ENCODE assay signal across 14 cellular contexts in genomic region chr4:139628184-139629012, GRCh38. TPM values are rescaled to one million over a fixed set of nuclear protein-coding genes. Genes with fewer than 3 reads are reported as not detected.
DNase-seq lines count a peak whose midpoint lies in the region; ATAC-seq, FAIRE-seq and TF ChIP-seq lines count a peak whose summit lies in the region.
"Had no signal": no experiment of that assay in that cellular context is flagged by ENCODE, and none has a peak within 500 bp of the region (broad histone marks: within the 10 kb centered on the region; RNA-seq: fewer than 3 reads in every experiment).

No MANE protein-coding gene starts in this region.

- H3K27ac Mint-ChIP-seq in WTC11, result no peak overlapping the region
- no peak overlapping the region for H3K27ac Mint-ChIP-seq in activated naive CD8-positive, alpha-beta T cell treated with anti-CD3 and anti-CD28 coated beads for 36 hours

- H3K4me1 Mint-ChIP-seq in WTC11, result peaks cover 45% of the 10 kb centered on the region
- H3K4me1 Mint-ChIP-seq in activated naive CD8-positive, alpha-beta T cell treated with anti-CD3 and anti-CD28 coated beads for 36 hours, result no peaks in the 10 kb centered on the region

- H3K36me3 Mint-ChIP-seq in WTC11, result no peaks in the 10 kb centered on the region
- no peaks in the 10 kb centered on the region for H3K36me3 Mint-ChIP-seq in activated naive CD8-positive, alpha-beta T cell treated with anti-CD3 and anti-CD28 coated beads for 36 hours

- POLR2A ChIA-PET in WTC11 (lab: Charles Lee), result no interaction called here

- no peak for FAIRE-seq in RCC 7860 (lab: Jason Lieb, UNC)

- CTCF ChIA-PET in WTC11 (lab: Charles Lee), result interaction anchor here (1.2 to 2.7 kb wide), 3 partner anchors 9 to 29 kb away, joined by 4 to 12 read pairs (median 11); no protein-coding TSS in a partner anchor

- no peak for TF ChIP-seq CTCF in WTC11 (IDR thresholded peaks at IDR 0.05)

- peak overlapping the region; percentile 55 for H3K4me3 Mint-ChIP-seq in WTC11
- no peak overlapping the region for H3K4me3 Mint-ChIP-seq in activated naive CD8-positive, alpha-beta T cell treated with anti-CD3 and anti-CD28 coated beads for 36 hours

- ATAC-seq in WTC11 (peak; percentile 82), GM18907 (IDR thresholded peaks at IDR 0.05; ENCODE audit: unreplicated experiment) (no peak)

- peaks cover 98% of the 10 kb centered on the region for H3K27me3 Mint-ChIP-seq in WTC11 (ENCODE audit: low read depth)
- H3K27me3 Mint-ChIP-seq in activated naive CD8-positive, alpha-beta T cell treated with anti-CD3 and anti-CD28 coated beads for 36 hours, result peaks cover 11% of the 10 kb centered on the region

- DNase-seq in DMS53 treated with DMSO at 0.1 percent for 48 hours (lab: John Stamatoyannopoulos, UW; ENCODE audit: unreplicated experiment) (peak; percentile 14), NCI-H1436 treated with DMSO at 0.1 percent for 48 hours (lab: John Stamatoyannopoulos, UW) (peak; percentile 89), WTC11 (ENCODE audit: low spot score) (no peak), medulla oblongata (ENCODE audit: extremely low spot score) (peak; percentile 31), HuH-7 (ENCODE audit: low spot score) (no peak), RCC 7860 (ENCODE audit: low spot score) (no peak)
- no peak for DNase-seq in activated naive CD8-positive, alpha-beta T cell treated with anti-CD3 and anti-CD28 coated beads for 36 hours
- DNase-seq: activated CD4-positive, alpha-beta T cell treated with anti-CD3 and anti-CD28 coated beads, Interleukin-2, amount 50 U/mL, for 1 hour; MM.1S; PC-9; stimulated activated CD4-positive, alpha-beta T cell treated with anti-CD3 and anti-CD28 coated beads, Interleukin-2, amount 100 ng/mL, for 24 hours; stimulated activated naive CD4-positive, alpha-beta T cell; T-helper 1 cell had no signal

- H3K9me3 Mint-ChIP-seq in WTC11, result no peaks in the 10 kb centered on the region
- no peaks in the 10 kb centered on the region for H3K9me3 Mint-ChIP-seq in activated naive CD8-positive, alpha-beta T cell treated with anti-CD3 and anti-CD28 coated beads for 36 hours

TF ChIP-seq in WTC11, 78 proteins besides CTCF, POLR2A, EP300 and RAD21:
- TF ChIP-seq CDX4 (CRISPR knock-in tag; IDR thresholded peaks at IDR 0.05; ENCODE audit: borderline replicate concordance), result no peak
- TF ChIP-seq, protein P1, sequence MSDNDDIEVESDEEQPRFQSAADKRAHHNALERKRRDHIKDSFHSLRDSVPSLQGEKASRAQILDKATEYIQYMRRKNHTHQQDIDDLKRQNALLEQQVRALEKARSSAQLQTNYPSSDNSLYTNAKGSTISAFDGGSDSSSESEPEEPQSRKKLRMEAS (CRISPR knock-in tag; IDR thresholded peaks at IDR 0.05), result 0 out of 2 replicates have a peak, but pooled peaks have one; percentile 14
- peak; percentile 56; the same call in 1 of the 2 replicates for TF ChIP-seq HMGA2 (CRISPR knock-in tag; IDR thresholded peaks at IDR 0.05)
- TF ChIP-seq ZNF425 (CRISPR knock-in tag; conservative IDR thresholded peaks at IDR 0.05), result no peak
- peak; percentile 43; the same call in 1 of the 2 replicates for TF ChIP-seq USF1 (CRISPR knock-in tag; IDR thresholded peaks at IDR 0.05)
- TF ChIP-seq ZNF232 (CRISPR knock-in tag; IDR thresholded peaks at IDR 0.05), result no peak
- TF ChIP-seq JUN (CRISPR knock-in tag; IDR thresholded peaks at IDR 0.05), result no peak
- no peak for TF ChIP-seq SMAD3 (CRISPR knock-in tag; IDR thresholded peaks at IDR 0.05; ENCODE audit: borderline replicate concordance)
- no peak for TF ChIP-seq SMAD4 (CRISPR knock-in tag; IDR thresholded peaks at IDR 0.05)
- TF ChIP-seq OVOL2 (CRISPR knock-in tag; IDR thresholded peaks at IDR 0.05; ENCODE audit: borderline replicate concordance), result no peak
- TF ChIP-seq, protein P2, sequence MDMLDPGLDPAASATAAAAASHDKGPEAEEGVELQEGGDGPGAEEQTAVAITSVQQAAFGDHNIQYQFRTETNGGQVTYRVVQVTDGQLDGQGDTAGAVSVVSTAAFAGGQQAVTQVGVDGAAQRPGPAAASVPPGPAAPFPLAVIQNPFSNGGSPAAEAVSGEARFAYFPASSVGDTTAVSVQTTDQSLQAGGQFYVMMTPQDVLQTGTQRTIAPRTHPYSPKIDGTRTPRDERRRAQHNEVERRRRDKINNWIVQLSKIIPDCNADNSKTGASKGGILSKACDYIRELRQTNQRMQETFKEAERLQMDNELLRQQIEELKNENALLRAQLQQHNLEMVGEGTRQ (CRISPR knock-in tag; IDR thresholded peaks at IDR 0.05), result peak; percentile 63
- TF ChIP-seq PRRX2 (CRISPR knock-in tag; IDR thresholded peaks at IDR 0.05), result no peak

RNA-seq across cellular contexts. Expression of gene MGST2, which starts 37.2 kb away (rescaled TPM):
- total RNA-seq in WTC11 (2021), result 13.6 to 14.9 TPM (median 14.8 TPM) in 3 replicates
- total RNA-seq in activated naive CD8-positive, alpha-beta T cell treated with anti-CD3 and anti-CD28 coated beads for 36 hours, result 1 to 10 TPM; 7.3 to 9.5 TPM

Comparison
In these comparisons a context has a peak if more than half of its experiments do, and no peak if none do; other contexts are left out.
1. DNase-seq: peak in DMS53 treated with DMSO at 0.1 percent for 48 hours (single experiment), NCI-H1436 treated with DMSO at 0.1 percent for 48 hours (single experiment) and medulla oblongata (single experiment); none in WTC11 (single experiment), activated naive CD8-positive, alpha-beta T cell treated with anti-CD3 and anti-CD28 coated beads for 36 hours (single experiment), HuH-7 (single experiment) and RCC 7860 (single experiment).